ENCODE assay signal across 1 cellular context in genomic region chr19:51258761-51259160, GRCh38.
TF ChIP-seq lines count a peak whose summit lies in the region.

No MANE protein-coding gene starts in this region.

TF ChIP-seq in H1, 55 proteins besides CTCF, POLR2A, EP300 and RAD21:
- TF ChIP-seq KDM1A (IDR thresholded peaks at IDR 0.05; ENCODE audit: borderline replicate concordance, low read length) (no peak), CTBP2 (IDR thresholded peaks at IDR 0.05; ENCODE audit: borderline replicate concordance, insufficient read depth, insufficient read length, low read length) (no peak), CBX8 (IDR thresholded peaks at IDR 0.05; ENCODE audit: borderline replicate concordance, low read depth, low read length) (no peak), KDM4A (IDR thresholded peaks at IDR 0.05; ENCODE audit: low read depth, low read length, severe bottlenecking) (no peak), SUZ12 (IDR thresholded peaks at IDR 0.05; ENCODE audit: low read length) (no peak), HDAC6 (IDR thresholded peaks at IDR 0.05; ENCODE audit: low read depth, low read length) (no peak), EZH2 (IDR thresholded peaks at IDR 0.05; ENCODE audit: low read depth, low read length, severe bottlenecking) (no peak)
- TF ChIP-seq, protein P1, sequence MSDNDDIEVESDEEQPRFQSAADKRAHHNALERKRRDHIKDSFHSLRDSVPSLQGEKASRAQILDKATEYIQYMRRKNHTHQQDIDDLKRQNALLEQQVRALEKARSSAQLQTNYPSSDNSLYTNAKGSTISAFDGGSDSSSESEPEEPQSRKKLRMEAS (IDR thresholded peaks at IDR 0.05), result no peak
